26 cellular contexts compared by ENCODE assay signal in genomic region chr19:17411801-17412200, GRCh38. TPM values are rescaled to one million over a fixed set of nuclear protein-coding genes. Genes with fewer than 3 reads are reported as not detected.
DNase-seq lines count a peak whose midpoint lies in the region; TF ChIP-seq lines count a peak whose summit lies in the region.
"Had no signal": no experiment of that assay in that cellular context is flagged by ENCODE, and none has a peak within 500 bp of the region (broad histone marks: within the 10 kb centered on the region; RNA-seq: fewer than 3 reads in every experiment).

No MANE protein-coding gene starts in this region.

- H3K4me1 Mint-ChIP-seq in endothelial cell (ENCODE audit: unreplicated experiment), result peaks cover 31% of the 10 kb centered on the region

- no peaks in the 10 kb centered on the region for H4K20me1 ChIP-seq in KMS-11 (ENCODE audit: insufficient read depth)

- H3K27me3 Mint-ChIP-seq in endothelial cell (ENCODE audit: unreplicated experiment), result peaks cover 3% of the 10 kb centered on the region
- H3K27me3 Mint-ChIP-seq: activated T-cell treated with anti-CD3 and anti-CD28 coated beads, Interleukin-2, amount 50 U/mL, for 24 hours; natural killer cell treated with Interleukin-12 subunit alpha and Interleukin-12 subunit beta and Interleukin-15 and Interleukin-18, amount 100 ng/mL, for 72 hours had no signal

- H3K9me3 ChIP-seq in sigmoid colon, result no peaks in the 10 kb centered on the region
- H3K9me3 ChIP-seq: left lung, MG63 had no signal

- H3K27ac ChIP-seq in KMS-11 (peak overlapping the region; percentile 60), sigmoid colon (peak overlapping the region in 3 of 4 donors; percentile 70 to 73 (median 72))
- H3K27ac ChIP-seq: foreskin keratinocyte had no signal

- no peaks in the 10 kb centered on the region for H3K79me2 ChIP-seq in KMS-11 (ENCODE audit: insufficient read depth, low read depth)
- H3K79me2 ChIP-seq: hepatocyte had no signal

- WGBS in sigmoid colon, 2 donors, result 80 to 89% methylated on average over 11 of the region's 11 CpGs

- intact Hi-C loops in sigmoid colon (cut with DNase I), result no loop called here

- TF ChIP-seq EP300 in sigmoid colon (IDR thresholded peaks at IDR 0.05), result no peak

- no peaks in the 10 kb centered on the region for H3K36me3 ChIP-seq in KMS-11 (ENCODE audit: insufficient read depth)
- no peaks in the 10 kb centered on the region for H3K36me3 ChIP-seq in sigmoid colon

- TF ChIP-seq POLR2A in sigmoid colon (IDR thresholded peaks at IDR 0.05), result no peak

- H3K4me1 ChIP-seq in KMS-11 (ENCODE audit: low read depth, poor library complexity, severe bottlenecking), result peaks cover 64% of the 10 kb centered on the region
- peaks cover 0 to 25% (median 18%) of the 10 kb centered on the region in 4 donors for H3K4me1 ChIP-seq in sigmoid colon
- H3K4me1 ChIP-seq: foreskin keratinocyte had no signal

- H3K9me3 Mint-ChIP-seq in endothelial cell (ENCODE audit: unreplicated experiment), result no peaks in the 10 kb centered on the region
- H3K9me3 Mint-ChIP-seq: activated T-cell treated with anti-CD3 and anti-CD28 coated beads, Interleukin-2, amount 50 U/mL, for 24 hours; immature natural killer cell; natural killer cell treated with Interleukin-12 subunit alpha and Interleukin-12 subunit beta and Interleukin-15 and Interleukin-18, amount 100 ng/mL, for 72 hours had no signal

- H3K4me2 ChIP-seq in KMS-11, result peak overlapping the region; percentile 50

- H3K4me3 ChIP-seq in KMS-11 (IDR thresholded peaks at IDR 0.05; ENCODE audit: insufficient read depth, low read depth, low read length) (no peak overlapping the region), sigmoid colon (no peak overlapping the region)
- H3K4me3 ChIP-seq: hepatocyte, left lung, MG63 had no signal

- no peak overlapping the region for H3K4me3 Mint-ChIP-seq in endothelial cell (ENCODE audit: unreplicated experiment)
- H3K4me3 Mint-ChIP-seq: activated T-cell treated with anti-CD3 and anti-CD28 coated beads, Interleukin-2, amount 50 U/mL, for 24 hours; CD14-positive monocyte; immature natural killer cell had no signal

- no peak overlapping the region; the same call in 1 of the 2 replicates for H3K9ac ChIP-seq in KMS-11

- peak overlapping the region; percentile 44; the same call in 1 of the 2 replicates for H2AFZ ChIP-seq in KMS-11 (ENCODE audit: low read depth)
- H2AFZ ChIP-seq: hepatocyte had no signal

- DNase-seq in D341Med (ENCODE audit: low spot score) (peak; percentile 14), endothelial cell (ENCODE audit: low spot score) (no peak), sigmoid colon (no peak), activated T-cell treated with anti-CD3 and anti-CD28 coated beads for 4 hours (no peak), T-helper 1 cell (no peak)
- no peak for DNase-seq in stimulated activated CD4-positive, alpha-beta T cell treated with anti-CD3 and anti-CD28 coated beads, Interleukin-12 subunit alpha, Interleukin-12 subunit beta, amount 100 ng/mL, for 4 hours
- DNase-seq: activated CD4-positive, CD25-positive, alpha-beta regulatory T cell treated with anti-CD3 and anti-CD28 coated beads, Interleukin-2, amount 50 U/mL, for 72 hours; activated T-cell treated with anti-CD3 and anti-CD28 coated beads, Interleukin-2, amount 50 U/mL, for 24 hours; amniotic stem cell; effector CD8-positive, alpha-beta T cell; foreskin keratinocyte; immature natural killer cell; left lung; MG63; NCI-H1694; NCI-H524 treated with DMSO at 0.1 percent for 48 hours had no signal

- H3K27me3 ChIP-seq in KMS-11 (ENCODE audit: insufficient read depth, low read depth) (no peaks in the 10 kb centered on the region), sigmoid colon (no peaks in the 10 kb centered on the region)
- H3K27me3 ChIP-seq: foreskin keratinocyte, hepatocyte, left lung, MG63 had no signal

- H3K36me3 Mint-ChIP-seq in endothelial cell (ENCODE audit: low read depth, unreplicated experiment), result no peaks in the 10 kb centered on the region

- H3K27ac Mint-ChIP-seq in endothelial cell (ENCODE audit: unreplicated experiment), result peak overlapping the region; percentile 98
- H3K27ac Mint-ChIP-seq: activated T-cell treated with anti-CD3 and anti-CD28 coated beads, Interleukin-2, amount 50 U/mL, for 24 hours; CD14-positive monocyte had no signal

- no peak for TF ChIP-seq CTCF in KMS-11 (conservative IDR thresholded peaks at IDR 0.05; ENCODE audit: low read depth, low read length)
- no peak for TF ChIP-seq CTCF in endothelial cell (IDR thresholded peaks at IDR 0.05; ENCODE audit: unreplicated experiment)
- no peak for TF ChIP-seq CTCF in sigmoid colon (IDR thresholded peaks at IDR 0.05)

RNA-seq across cellular contexts. Expression of gene BST2, which starts 6.4 kb away (rescaled TPM):
- total RNA-seq in endothelial cell (ENCODE audit: unreplicated experiment), result 97.8 TPM
- 100 to 1,000 TPM in 3 of 4 donors, 10 to 100 TPM in 1; 81.0 to 125 (median 111) TPM for total RNA-seq in sigmoid colon
- 100 to 1,000 TPM in 1 of 3 donors, 10 to 100 TPM in 2; 37.8 to 127 (median 40.7) TPM for polyA plus RNA-seq in sigmoid colon

RNA-seq across cellular contexts. Expression of gene MVB12A, which starts 8.0 kb away (rescaled TPM):
- total RNA-seq in endothelial cell (ENCODE audit: unreplicated experiment), result 107 TPM
- 10 to 100 TPM; 40.4 to 55.8 (median 44.8) TPM for total RNA-seq in sigmoid colon
- 100 to 1,000 TPM in 1 of 3 donors, 10 to 100 TPM in 2; 71.5 to 102 (median 79.4) TPM for polyA plus RNA-seq in sigmoid colon

RNA-seq across cellular contexts. Expression of gene CCDC194, which starts 17.8 kb away (rescaled TPM):
- total RNA-seq in endothelial cell (ENCODE audit: unreplicated experiment) (2.7 TPM), sigmoid colon (1 to 10 TPM in 1 of 4 donors, not detected in 3; 4.4 TPM)
- polyA plus RNA-seq in sigmoid colon, result under 1 TPM in 1 of 3 donors, not detected in 2; 0.35 TPM
- total RNA-seq: esophagus mucosa, foreskin keratinocyte, hepatocyte, subcutaneous adipose tissue, urinary bladder had no signal
- polyA plus RNA-seq: AG04450, CD14-positive monocyte, foreskin keratinocyte, hepatocyte, urinary bladder had no signal

RNA-seq across cellular contexts. Expression of gene PLVAP, which starts 34.7 kb away (rescaled TPM):
- 1,569 TPM for total RNA-seq in endothelial cell (ENCODE audit: unreplicated experiment)
- total RNA-seq in sigmoid colon, result 10 to 100 TPM; 10.5 to 34.6 (median 19.7) TPM
- 10 to 100 TPM in 2 of 3 donors, 1 to 10 TPM in 1; 3.0 to 54.7 (median 13.2) TPM for polyA plus RNA-seq in sigmoid colon
- total RNA-seq: foreskin keratinocyte had no signal
- polyA plus RNA-seq: AG04450, foreskin keratinocyte, immature natural killer cell had no signal

RNA-seq across cellular contexts. Expression of gene TMEM221, which starts 36.7 kb away (rescaled TPM):
- total RNA-seq in endothelial cell (ENCODE audit: unreplicated experiment), result 1.4 TPM
- total RNA-seq in sigmoid colon, result 1 to 10 TPM in 2 of 4 donors, under 1 TPM in 1, not detected in 1; 0.36 to 1.8 (median 1.7) TPM
- polyA plus RNA-seq in sigmoid colon, result under 1 TPM in 1 of 3 donors, not detected in 2; 0.23 TPM
- total RNA-seq: esophagus mucosa; left lung; mononuclear cell; natural killer cell treated with Interleukin-12 subunit alpha and Interleukin-12 subunit beta and Interleukin-15 and Interleukin-18, amount 100 ng/mL, for 72 hours; T-helper 1 cell treated with Interleukin-12 subunit alpha and Interleukin-12 subunit beta and Interleukin-4 antibody, amounts not matched to agents 30 ng/mL and 1 ng/mL, for 36 hours had no signal
- polyA plus RNA-seq: CD14-positive monocyte had no signal
